8 cellular contexts compared by ENCODE assay signal in the genomic region with DNA sequence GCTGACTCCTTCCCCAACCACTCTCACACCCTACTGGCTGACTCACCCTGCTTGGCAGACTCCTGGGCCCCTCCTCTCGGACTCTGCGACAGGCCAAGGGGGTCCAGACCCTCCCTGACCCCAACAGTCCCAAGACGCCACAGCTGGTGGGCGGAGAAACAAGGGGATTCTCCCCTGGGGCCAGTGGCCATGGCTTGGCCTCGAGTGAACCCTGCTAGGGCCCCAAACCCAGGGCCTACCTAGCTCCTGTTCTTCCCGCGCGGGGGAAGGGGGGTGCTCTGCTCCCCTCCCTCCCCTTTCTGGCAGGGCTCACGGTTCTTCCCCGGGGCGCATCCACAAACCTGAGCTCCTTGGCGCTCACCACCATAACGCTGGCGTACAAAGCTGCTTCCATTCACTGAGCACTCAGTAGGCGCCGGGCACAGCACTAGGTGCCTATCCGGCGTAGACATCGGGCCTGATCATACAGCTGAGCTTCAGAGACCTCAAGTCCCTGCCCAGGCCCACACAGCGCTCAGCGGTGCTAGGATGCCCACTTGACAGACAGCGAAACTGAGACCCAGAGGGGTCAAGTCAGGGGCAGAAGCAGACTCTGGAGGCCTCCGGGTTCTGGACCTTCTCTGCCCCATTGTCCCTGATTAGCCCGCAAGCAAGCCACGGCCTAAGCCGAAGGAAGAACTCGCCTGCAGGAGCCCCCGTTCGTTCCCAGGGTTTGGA. TPM values are rescaled to one million over a fixed set of nuclear protein-coding genes. Genes with fewer than 3 reads are reported as not detected.
DNase-seq lines count a peak whose midpoint lies in the region; ATAC-seq and TF ChIP-seq lines count a peak whose summit lies in the region.

No MANE protein-coding gene starts in this region.

- CTCF ChIA-PET in Caco-2 (lab: Charles Lee) (interaction anchor here (1.1 to 4.0 kb wide), 3 partner anchors 8 to 33 kb away, joined by 3 to 26 read pairs (median 3); no protein-coding TSS in a partner anchor), Panc1 (lab: Charles Lee) (no interaction called here)

- TF ChIP-seq EP300 in suprapubic skin (IDR thresholded peaks at IDR 0.05), result no peak

- H3K4me1 Mint-ChIP-seq in Caco-2 (ENCODE audit: low read depth, unreplicated experiment), result peaks cover 12% of the 10 kb centered on the region
- H3K4me1 Mint-ChIP-seq in brain, result peaks cover 24% of the 10 kb centered on the region

- H3K9me3 Mint-ChIP-seq in Caco-2 (ENCODE audit: unreplicated experiment) (peaks cover 12% of the 10 kb centered on the region), brain (peaks cover 0 to 5% (median 3%) of the 10 kb centered on the region in 5 experiments)

- in situ Hi-C loops in Panc1 (cut with HindIII; ENCODE audit: low pct_unique_long_range_greater_than_20kb, low sequenced_read_pairs), result no loop called here

- H3K4me3 Mint-ChIP-seq in Caco-2 (ENCODE audit: unreplicated experiment), result peak overlapping the region; percentile 69
- peak overlapping the region; percentile 63 to 75 (median 74) for H3K4me3 Mint-ChIP-seq in brain

- DNase-seq in Caco-2 (no peak), Panc1 (ENCODE audit: low read depth, low spot score) (no peak), lower lobe of right lung (no peak), suprapubic skin (ENCODE audit: low spot score in 2 of 2) (no peak), SIG-M5 (lab: John Stamatoyannopoulos, UW) (no peak), foreskin melanocyte (no peak)

- intact Hi-C loops in Caco-2 (cut with micrococcal nuclease; ENCODE audit: unreplicated experiment), result no loop called here
- intact Hi-C loops in Panc1 (cut with micrococcal nuclease; ENCODE audit: unreplicated experiment), result no loop called here
- intact Hi-C loops in lower lobe of right lung (cut with DNase I), result no loop called here

- BruUV-seq in Caco-2 (replicated peaks; lab: Mats Ljungman, UMichigan) (no TSS peak), Panc1 (replicated peaks; lab: Mats Ljungman, UMichigan) (no TSS peak)

- H3K36me3 ChIP-seq in Caco-2 (ENCODE audit: control insufficient read depth, insufficient read depth, low read length), result no peaks in the 10 kb centered on the region
- no peaks in the 10 kb centered on the region; the same call in 1 of the 2 replicates for H3K36me3 ChIP-seq in Panc1 (ENCODE audit: control insufficient read depth, insufficient read depth, low read length)
- no peaks in the 10 kb centered on the region for H3K36me3 ChIP-seq in lower lobe of right lung
- H3K36me3 ChIP-seq in suprapubic skin, result no peaks in the 10 kb centered on the region

- TF ChIP-seq CTCF in Caco-2 (IDR thresholded peaks at IDR 0.05; ENCODE audit: insufficient read depth in 1 of 2, low read depth in 1 of 2, low read length in 1 of 2, severe bottlenecking in 1 of 2, unreplicated experiment in 1 of 2), result no peak
- no peak for TF ChIP-seq CTCF in Panc1 (IDR thresholded peaks at IDR 0.05)
- no peak for TF ChIP-seq CTCF in brain (conservative IDR thresholded peaks at IDR 0.05)
- TF ChIP-seq CTCF in lower lobe of right lung (IDR thresholded peaks at IDR 0.05), result no peak
- TF ChIP-seq CTCF in suprapubic skin (IDR thresholded peaks at IDR 0.05), result no peak

- H3K4me3 ChIP-seq in Caco-2 (ENCODE audit: low read depth, low read length), result peak overlapping the region; percentile 64
- H3K4me3 ChIP-seq in Panc1 (ENCODE audit: low read depth in 2 of 2, low read length in 2 of 2), result peak overlapping the region; percentile 72 to 84
- peak overlapping the region; percentile 88 for H3K4me3 ChIP-seq in lower lobe of right lung
- peak overlapping the region; percentile 80 for H3K4me3 ChIP-seq in suprapubic skin

- ATAC-seq in Panc1 (peak; percentile 65), lower lobe of right lung (peak; percentile 3 to 20), GM21717 (IDR thresholded peaks at IDR 0.05; ENCODE audit: unreplicated experiment) (no peak)

- H3K9me3 ChIP-seq in Caco-2, result no peaks in the 10 kb centered on the region
- H3K9me3 ChIP-seq in Panc1 (ENCODE audit: control insufficient read depth, insufficient read depth, low read depth, low read length), result no peaks in the 10 kb centered on the region
- no peaks in the 10 kb centered on the region for H3K9me3 ChIP-seq in lower lobe of right lung
- H3K9me3 ChIP-seq in suprapubic skin, result no peaks in the 10 kb centered on the region

- H3K36me3 Mint-ChIP-seq in Caco-2 (ENCODE audit: insufficient read depth, unreplicated experiment) (peaks cover 6% of the 10 kb centered on the region), brain (no peaks in the 10 kb centered on the region)

- H3K27me3 ChIP-seq in Caco-2 (replicated peaks; ENCODE audit: control insufficient read depth, insufficient read depth, low read length) (no peaks in the 10 kb centered on the region), Panc1 (ENCODE audit: control insufficient read depth, insufficient read depth, low read length) (no peaks in the 10 kb centered on the region), lower lobe of right lung (ENCODE audit: low read depth) (no peaks in the 10 kb centered on the region), suprapubic skin (no peaks in the 10 kb centered on the region)

- POLR2A ChIA-PET in Caco-2 (lab: Charles Lee) (interaction anchor here (1.1 kb wide), 1 partner anchor 175 kb away, joined by 5 read pairs; a partner anchor contains a TSS), Panc1 (lab: Charles Lee) (interaction anchor here (0.6 kb wide), 1 partner anchor 18 kb away, joined by 4 read pairs; no protein-coding TSS in a partner anchor)

- H3K27ac Mint-ChIP-seq in Caco-2 (ENCODE audit: unreplicated experiment) (no peak overlapping the region), brain (no peak overlapping the region)

- 23% methylated on average over 6 of the region's 29 CpGs for WGBS in suprapubic skin

- H3K27ac ChIP-seq in Panc1 (ENCODE audit: low read length) (peak overlapping the region; percentile 76), lower lobe of right lung (peak overlapping the region; percentile 83), suprapubic skin (peak overlapping the region; percentile 82)

- no peak for TF ChIP-seq POLR2A in suprapubic skin (IDR thresholded peaks at IDR 0.05)

- H3K4me1 ChIP-seq in Caco-2, result peaks cover 8% of the 10 kb centered on the region
- H3K4me1 ChIP-seq in Panc1 (ENCODE audit: control insufficient read depth, insufficient read depth, low read length), result peaks cover 21% of the 10 kb centered on the region
- H3K4me1 ChIP-seq in lower lobe of right lung, result peaks cover 34% of the 10 kb centered on the region
- peaks cover 39% of the 10 kb centered on the region for H3K4me1 ChIP-seq in suprapubic skin

- H3K27me3 Mint-ChIP-seq in Caco-2 (ENCODE audit: insufficient read depth, unreplicated experiment) (peaks cover 13% of the 10 kb centered on the region), brain (peaks cover 21% of the 10 kb centered on the region)

RNA-seq across cellular contexts. Expression of a gene that starts 0.6 kb away (rescaled TPM):
- 21.1 and 23.5 TPM in 2 replicates for total RNA-seq in Caco-2 (2022)
- total RNA-seq in Panc1 (2021; ENCODE audit: unreplicated experiment), result 53.8 TPM
- 65.5 TPM for polyA plus RNA-seq in Panc1 (2012; ENCODE audit: insufficient read length)
- 5.0 TPM for polyA plus RNA-seq in brain (ENCODE audit: insufficient read depth, low read depth, low replicate concordance)
- 7.7 TPM for total RNA-seq in lower lobe of right lung
- total RNA-seq in suprapubic skin, result 1 to 10 TPM; 4.1 to 9.4 (median 7.8) TPM
